17 cellular contexts compared by ENCODE assay signal in the genomic region with DNA sequence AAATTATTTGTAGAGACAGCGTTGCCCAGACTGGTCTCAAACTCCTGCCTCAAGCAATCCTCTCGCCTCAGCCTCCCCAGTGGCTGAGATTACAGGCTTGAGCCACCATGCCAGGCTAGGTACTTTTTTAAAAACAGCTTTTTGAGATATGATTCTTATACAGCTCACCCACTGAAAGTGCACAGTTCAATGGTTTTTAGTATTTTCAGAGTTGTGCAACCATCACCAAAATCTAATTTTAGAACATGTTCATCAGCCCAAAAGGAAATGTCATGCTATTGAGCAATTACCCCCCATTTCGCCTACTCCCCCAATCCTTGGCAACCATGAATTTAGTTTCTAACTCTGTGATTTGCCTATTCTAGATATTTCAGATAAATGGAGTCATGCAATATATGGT.
DNase-seq lines count a peak whose midpoint lies in the region; ATAC-seq and TF ChIP-seq lines count a peak whose summit lies in the region.
"Had no signal": no experiment of that assay in that cellular context is flagged by ENCODE, and none has a peak within 500 bp of the region (broad histone marks: within the 10 kb centered on the region; RNA-seq: fewer than 3 reads in every experiment).

No MANE protein-coding gene starts in this region.

- TF ChIP-seq CTCF in KMS-11 (conservative IDR thresholded peaks at IDR 0.05; ENCODE audit: low read depth, low read length) = no peak

- peaks cover 0 to 9% (median 0%) of the 10 kb centered on the region in 11 experiments; a peak in 1 of 22 replicates for H3K36me3 ChIP-seq in BLaER1 treated with 17β-estradiol and CSF1 and Interleukin-3, amounts not matched to agents 10 nM and 100 nM
- H3K36me3 ChIP-seq in KMS-11 (ENCODE audit: insufficient read depth) = no peaks in the 10 kb centered on the region
- H3K36me3 ChIP-seq in adipocyte (ENCODE audit: control insufficient read depth, insufficient read depth, low read length, severe bottlenecking) = no peaks in the 10 kb centered on the region
- H3K36me3 ChIP-seq: ascending aorta had no signal

- peak overlapping the region in 4 of 10 experiments; percentile 11 to 44 (median 23); a peak in 4 of 20 replicates for H3K4me3 ChIP-seq in BLaER1 treated with 17β-estradiol and CSF1 and Interleukin-3, amounts not matched to agents 10 nM and 100 nM
- H3K4me3 ChIP-seq in KMS-11 (IDR thresholded peaks at IDR 0.05; ENCODE audit: insufficient read depth, low read depth, low read length) = no peak overlapping the region
- peak overlapping the region; percentile 54 for H3K4me3 ChIP-seq in adipocyte (ENCODE audit: low read length)
- H3K4me3 ChIP-seq: ascending aorta had no signal

- no peaks in the 10 kb centered on the region for H3K27me3 ChIP-seq in BLaER1 treated with 17β-estradiol and CSF1 and Interleukin-3, amounts not matched to agents 10 nM and 100 nM
- H3K27me3 ChIP-seq in KMS-11 (ENCODE audit: insufficient read depth, low read depth) (no peaks in the 10 kb centered on the region), adipocyte (replicated peaks; ENCODE audit: control insufficient read depth, insufficient read depth, low read length) (no peaks in the 10 kb centered on the region)
- H3K27me3 ChIP-seq: ascending aorta had no signal

- DNase-seq in adipocyte (ENCODE audit: low read depth) = no peak
- DNase-seq in myocyte (ENCODE audit: low read depth) = peak; percentile 5
- DNase-seq in NCI-H1092 treated with DMSO at 0.1 percent for 48 hours (lab: John Stamatoyannopoulos, UW) = no peak
- no peak for DNase-seq in DMS 273 treated with DMSO at 0.1 percent for 48 hours (lab: John Stamatoyannopoulos, UW)
- DNase-seq in erythroblast (lab: John Stamatoyannopoulos, UW) = no peak
- DNase-seq: activated naive CD4-positive, alpha-beta T cell treated with anti-CD3 and anti-CD28 coated beads, Interleukin-2, amount 50 U/mL, for 16 hours; DND-41; midbrain; NCI-H1694 treated with DMSO at 0.1 percent for 48 hours; NCI-H226; NCI-H82; stimulated activated naive CD4-positive, alpha-beta T cell had no signal

- no peak overlapping the region for H2AFZ ChIP-seq in KMS-11 (ENCODE audit: low read depth)

- peak overlapping the region; percentile 56 to 90 (median 78) for H3K4me2 ChIP-seq in BLaER1 treated with 17β-estradiol and CSF1 and Interleukin-3, amounts not matched to agents 10 nM and 100 nM
- H3K4me2 ChIP-seq in KMS-11 = 0 out of 2 replicates have a peak overlapping the region, but pooled peaks have one; percentile 25

- no peaks in the 10 kb centered on the region for H3K79me2 ChIP-seq in KMS-11 (ENCODE audit: insufficient read depth, low read depth)

- TF ChIP-seq POLR2A in erythroblast (IDR thresholded peaks at IDR 0.05; ENCODE audit: low read length) = no peak

- H3K4me1 ChIP-seq in BLaER1 treated with 17β-estradiol and CSF1 and Interleukin-3, amounts not matched to agents 10 nM and 100 nM = peaks cover 25 to 73% (median 49%) of the 10 kb centered on the region in 10 experiments
- H3K4me1 ChIP-seq in KMS-11 (ENCODE audit: low read depth, poor library complexity, severe bottlenecking) = peaks cover 14% of the 10 kb centered on the region
- peaks cover 31% of the 10 kb centered on the region for H3K4me1 ChIP-seq in adipocyte (ENCODE audit: control insufficient read depth, insufficient read depth, low read length)
- H3K4me1 ChIP-seq: ascending aorta had no signal

- peaks cover 14 to 45% (median 30%) of the 10 kb centered on the region in 11 experiments; a peak in 21 of 22 replicates for H3K9me3 ChIP-seq in BLaER1 treated with 17β-estradiol and CSF1 and Interleukin-3, amounts not matched to agents 10 nM and 100 nM (replicated peaks in 1 of 11)
- peaks cover 14% of the 10 kb centered on the region for H3K9me3 ChIP-seq in adipocyte (ENCODE audit: control insufficient read depth, low read length)
- H3K9me3 ChIP-seq: ascending aorta had no signal

- peak overlapping the region; percentile 54 to 79 (median 70); a peak in 20 of 22 replicates for H3K9ac ChIP-seq in BLaER1 treated with 17β-estradiol and CSF1 and Interleukin-3, amounts not matched to agents 10 nM and 100 nM
- H3K9ac ChIP-seq in KMS-11 = no peak overlapping the region
- peak overlapping the region; percentile 54 for H3K9ac ChIP-seq in adipocyte (ENCODE audit: low read length)

- H4K20me1 ChIP-seq in BLaER1 treated with 17β-estradiol and CSF1 and Interleukin-3, amounts not matched to agents 10 nM and 100 nM = no peaks in the 10 kb centered on the region
- no peaks in the 10 kb centered on the region for H4K20me1 ChIP-seq in KMS-11 (ENCODE audit: insufficient read depth)

- H3K27ac ChIP-seq in BLaER1 treated with 17β-estradiol and CSF1 and Interleukin-3, amounts not matched to agents 10 nM and 100 nM = peak overlapping the region; percentile 56 to 95 (median 86); a peak in 21 of 22 replicates
- no peak overlapping the region for H3K27ac ChIP-seq in KMS-11
- H3K27ac ChIP-seq: ascending aorta had no signal

- ATAC-seq in HG03432 (IDR thresholded peaks at IDR 0.05; ENCODE audit: unreplicated experiment) = no peak
- ATAC-seq: SK-N-SH treated with all-trans-retinoic acid at 6 μM for 48 hours had no signal
